Comparison of ENCODE assay signal across 25 cellular contexts in genomic region chr10:17788646-17789045, GRCh38. TPM values are rescaled to one million over a fixed set of nuclear protein-coding genes. Genes with fewer than 3 reads are reported as not detected.
"Had no signal": no experiment of that assay in that cellular context is flagged by ENCODE, and none has a peak within 500 bp of the region (broad histone marks: within the 10 kb centered on the region; RNA-seq: fewer than 3 reads in every experiment).

No MANE protein-coding gene starts in this region.

- H3K4me1 Mint-ChIP-seq: central memory CD8-positive, alpha-beta T cell; memory B cell; nephron; T-cell had no signal

- H3K9me3 ChIP-seq: gastrocnemius medialis, sigmoid colon, thyroid gland had no signal

- H3K27ac Mint-ChIP-seq: activated CD8-positive, alpha-beta T cell treated with anti-CD3 and anti-CD28 coated beads, Interleukin-2, amount 10 ng/mL, durations not matched to agents 7 days and 5 days; activated naive CD8-positive, alpha-beta T cell treated with anti-CD3 and anti-CD28 coated beads, Interleukin-2, amount 50 U/mL, for 24 hours; activated T-helper 1 cell treated with anti-CD3 and anti-CD28 coated beads, Interleukin-12 subunit alpha, Interleukin-12 subunit beta, Interleukin-2, Interleukin-4 antibody, amounts not matched to agents 30 ng/mL and 10 ng/mL and 1 ng/mL, durations not matched to agents 14 hours and 24 hours and 36 hours; effector memory CD8-positive, alpha-beta T cell; memory B cell; stimulated activated naive CD8-positive, alpha-beta T cell treated with anti-CD3 and anti-CD28 coated beads, Interleukin-15, Interleukin-2, amounts not matched to agents 100 ng/mL and 50 ng/mL, for 24 hours; T-cell; T-helper 2 cell treated with Interferon-gamma antibody and Interleukin-4, amounts not matched to agents 5 μg/mL and 100 μg/mL, for 36 hours had no signal

- H3K27ac ChIP-seq: brain microvascular endothelial cell, gastrocnemius medialis, sigmoid colon, thyroid gland, WERI-Rb-1 had no signal

- H3K36me3 ChIP-seq: brain microvascular endothelial cell, gastrocnemius medialis, sigmoid colon, thyroid gland, WERI-Rb-1 had no signal

- H3K4me3 Mint-ChIP-seq: activated CD8-positive, alpha-beta T cell treated with anti-CD3 and anti-CD28 coated beads, Interleukin-2, amount 10 ng/mL, durations not matched to agents 7 days and 5 days; activated naive CD8-positive, alpha-beta T cell treated with anti-CD3 and anti-CD28 coated beads, Interleukin-2, amount 50 U/mL, for 24 hours; activated T-helper 1 cell treated with anti-CD3 and anti-CD28 coated beads, Interleukin-12 subunit alpha, Interleukin-12 subunit beta, Interleukin-2, Interleukin-4 antibody, amounts not matched to agents 30 ng/mL and 10 ng/mL and 1 ng/mL, durations not matched to agents 14 hours and 24 hours and 36 hours; central memory CD8-positive, alpha-beta T cell; effector memory CD8-positive, alpha-beta T cell; memory B cell; nephron; stimulated activated naive CD8-positive, alpha-beta T cell treated with anti-CD3 and anti-CD28 coated beads, Interleukin-15, Interleukin-2, amounts not matched to agents 100 ng/mL and 50 ng/mL, for 24 hours; T-cell; T-helper 2 cell treated with Interferon-gamma antibody and Interleukin-4, amounts not matched to agents 5 μg/mL and 100 μg/mL, for 36 hours had no signal

- H3K4me1 ChIP-seq: thyroid gland had no signal

- H3K27me3 ChIP-seq: brain microvascular endothelial cell, gastrocnemius medialis, sigmoid colon, thyroid gland had no signal

- DNase-seq: activated CD4-positive, alpha-beta T cell treated with anti-CD3 and anti-CD28 coated beads for 1 hour; activated CD4-positive, alpha-beta T cell treated with anti-CD3 and anti-CD28 coated beads, Interleukin-2, amount 50 U/mL, for 1 hour; activated CD8-positive, alpha-beta T cell treated with anti-CD3 and anti-CD28 coated beads, Interleukin-2, amount 10 ng/mL, durations not matched to agents 7 days and 5 days; activated gamma-delta T cell; activated naive CD4-positive, alpha-beta T cell treated with anti-CD3 and anti-CD28 coated beads, Interleukin-2, amount 50 U/mL, for 16 hours; activated naive CD8-positive, alpha-beta T cell treated with anti-CD3 and anti-CD28 coated beads, Interleukin-2, amount 50 U/mL, for 24 hours; brain microvascular endothelial cell; effector memory CD8-positive, alpha-beta T cell; gastrocnemius medialis; left cardiac atrium; occipital lobe; posterior cingulate gyrus; sigmoid colon; stimulated activated CD4-positive, alpha-beta T cell treated with anti-CD3 and anti-CD28 coated beads, Interleukin-4, amount 100 ng/mL, for 24 hours; substantia nigra; T-cell; thyroid gland; WERI-Rb-1 had no signal

- ATAC-seq: activated CD8-positive, alpha-beta T cell treated with anti-CD3 and anti-CD28 coated beads, Interleukin-2, amount 10 ng/mL, durations not matched to agents 7 days and 5 days; activated naive CD8-positive, alpha-beta T cell treated with anti-CD3 and anti-CD28 coated beads, Interleukin-2, amount 50 U/mL, for 24 hours; effector memory CD8-positive, alpha-beta T cell; esophagus mucosa; gastrocnemius medialis; left cardiac atrium; T-cell had no signal

- H3K4me3 ChIP-seq: gastrocnemius medialis, sigmoid colon, thyroid gland had no signal

- H3K36me3 Mint-ChIP-seq: memory B cell, T-cell had no signal

- H3K9me3 Mint-ChIP-seq: activated naive CD8-positive, alpha-beta T cell treated with anti-CD3 and anti-CD28 coated beads, Interleukin-2, amount 50 U/mL, for 24 hours; activated T-helper 1 cell treated with anti-CD3 and anti-CD28 coated beads, Interleukin-12 subunit alpha, Interleukin-12 subunit beta, Interleukin-2, Interleukin-4 antibody, amounts not matched to agents 30 ng/mL and 10 ng/mL and 1 ng/mL, durations not matched to agents 14 hours and 24 hours and 36 hours; central memory CD8-positive, alpha-beta T cell; effector memory CD8-positive, alpha-beta T cell; memory B cell; nephron; stimulated activated naive CD8-positive, alpha-beta T cell treated with anti-CD3 and anti-CD28 coated beads, Interleukin-15, Interleukin-2, amounts not matched to agents 100 ng/mL and 50 ng/mL, for 24 hours; T-cell; T-helper 2 cell treated with Interferon-gamma antibody and Interleukin-4, amounts not matched to agents 5 μg/mL and 100 μg/mL, for 36 hours had no signal

RNA-seq across cellular contexts. Expression of gene MRC1, which starts 20.5 kb away (rescaled TPM):
- total RNA-seq: activated CD8-positive, alpha-beta T cell treated with anti-CD3 and anti-CD28 coated beads, Interleukin-2, amount 10 ng/mL, durations not matched to agents 7 days and 5 days; activated T-helper 1 cell treated with anti-CD3 and anti-CD28 coated beads, Interleukin-12 subunit alpha, Interleukin-12 subunit beta, Interleukin-2, Interleukin-4 antibody, amounts not matched to agents 30 ng/mL and 10 ng/mL and 1 ng/mL, durations not matched to agents 14 hours and 24 hours and 36 hours had no signal

RNA-seq across cellular contexts. Expression of gene TMEM236, which starts 36.6 kb away (rescaled TPM):
- total RNA-seq: activated T-helper 1 cell treated with anti-CD3 and anti-CD28 coated beads, Interleukin-12 subunit alpha, Interleukin-12 subunit beta, Interleukin-2, Interleukin-4 antibody, amounts not matched to agents 30 ng/mL and 10 ng/mL and 1 ng/mL, durations not matched to agents 14 hours and 24 hours and 36 hours had no signal
